ENCODE assay signal across 10 cellular contexts in the genomic region with DNA sequence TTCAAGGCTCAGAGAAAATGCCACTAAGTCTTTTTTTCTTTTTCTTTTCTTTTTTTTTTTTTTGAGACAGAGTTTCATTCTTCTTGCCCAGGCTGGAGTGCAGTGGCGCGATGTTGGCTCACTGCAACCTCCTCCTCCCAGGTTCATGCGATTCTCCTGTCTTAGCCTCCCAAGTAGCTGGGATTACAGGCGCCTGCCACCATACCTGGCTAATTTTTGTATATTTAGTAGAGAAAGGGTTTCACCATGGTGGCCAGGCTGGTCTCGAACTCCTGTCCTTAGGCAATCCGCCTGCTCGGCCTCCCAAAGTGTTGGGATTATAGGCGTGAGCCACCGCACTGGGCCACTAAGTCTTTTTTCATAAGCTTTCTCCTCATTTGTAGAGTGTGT. TPM values are rescaled to one million over a fixed set of nuclear protein-coding genes. Genes with fewer than 3 reads are reported as not detected.
DNase-seq lines count a peak whose midpoint lies in the region; ATAC-seq and TF ChIP-seq lines count a peak whose summit lies in the region.
"Not testable (repeated sequence)": the region's sequence is repeated elsewhere in the genome, so short reads cannot be mapped to it uniquely, and the experiment has no call there.
"Had no signal": no experiment of that assay in that cellular context is flagged by ENCODE, and none has a peak within 500 bp of the region (broad histone marks: within the 10 kb centered on the region; RNA-seq: fewer than 3 reads in every experiment).

No MANE protein-coding gene starts in this region.

- not testable (repeated sequence) for H4K20me1 ChIP-seq in OCI-LY7 (ENCODE audit: insufficient read depth, low read length)

- CTCF ChIA-PET in OCI-LY7 (lab: Charles Lee; ENCODE audit: unreplicated experiment), result interaction anchor here (0.6 kb wide), 1 partner anchor 274 kb away, joined by 3 read pairs; no protein-coding TSS in a partner anchor

- BruUV-seq in OCI-LY7 (replicated peaks; lab: Mats Ljungman, UMichigan), result not testable (repeated sequence)

- H3K9ac ChIP-seq in endodermal cell (ENCODE audit: extremely low read depth, low read length, poor library complexity, severe bottlenecking); liver (ENCODE audit: low read depth in 1 of 2, low read length in 2 of 2): not testable (repeated sequence)

- H3K27me3 Mint-ChIP-seq in endodermal cell (ENCODE audit: insufficient read depth); naive B cell; type B pancreatic cell: not testable (repeated sequence)

- not testable (repeated sequence) for H3K9me2 ChIP-seq in OCI-LY7 (ENCODE audit: insufficient read depth, low read length)

- not testable (repeated sequence) for DNase-seq in OCI-LY7 (ENCODE audit: low spot score); body of pancreas; naive B cell; type B pancreatic cell (ENCODE audit: extremely low spot score, unreplicated experiment)
- DNase-seq in endodermal cell, result peak; percentile 10
- peak; percentile 59 for DNase-seq in spleen

- H3K4me3 Mint-ChIP-seq in endodermal cell, type B pancreatic cell: not testable (repeated sequence)
- peak overlapping the region in 5 of 8 donors; percentile 10 to 69 (median 40) for H3K4me3 Mint-ChIP-seq in naive B cell

- H3K27ac ChIP-seq in C4-2B, result peak overlapping the region; percentile 13; the same call in 1 of the 2 replicates
- not testable (repeated sequence) for H3K27ac ChIP-seq in OCI-LY7 (ENCODE audit: low read depth, low read length, poor library complexity, severe bottlenecking); endodermal cell (ENCODE audit: low read depth, low read length)
- peak overlapping the region in 3 of 4 donors; percentile 17 to 79 (median 63) for H3K27ac ChIP-seq in body of pancreas
- H3K27ac ChIP-seq in liver (ENCODE audit: low read depth in 1 of 2, low read length in 2 of 2), result peak overlapping the region; percentile 84 to 89
- H3K27ac ChIP-seq in spleen, result peak overlapping the region in 7 of 8 donors; percentile 76 to 92 (median 83)

- not testable (repeated sequence) for H3K79me2 ChIP-seq in OCI-LY7 (ENCODE audit: insufficient read depth, low read depth, low read length)

- H3K4me1 Mint-ChIP-seq in endodermal cell (peaks cover 19% of the 10 kb centered on the region), naive B cell (peaks cover 15 to 31% (median 23%) of the 10 kb centered on the region in 3 donors), type B pancreatic cell (ENCODE audit: unreplicated experiment) (peaks cover 25% of the 10 kb centered on the region)

- H3K4me3 ChIP-seq in OCI-LY7 (ENCODE audit: low read depth, low read length, poor library complexity, severe bottlenecking), result peak overlapping the region; percentile 43
- H3K4me3 ChIP-seq in body of pancreas; endodermal cell (ENCODE audit: low read length); liver (ENCODE audit: low read depth in 1 of 3, low read length in 3 of 3): not testable (repeated sequence)
- peak overlapping the region in 1 of 8 donors; percentile 51 for H3K4me3 ChIP-seq in spleen

- 96 to 99% methylated on average over 9 of the region's 9 CpGs for WGBS in body of pancreas, 2 donors
- WGBS in endodermal cell (ENCODE audit: insufficient coverage in 1 of 2, insufficient read length in 1 of 2), 2 experiments, result 93 to 96% methylated on average over 9 of the region's 9 CpGs
- WGBS in liver, result 79% methylated on average over 9 of the region's 9 CpGs
- 78 to 93% (median 88%) methylated on average over 9 of the region's 9 CpGs for WGBS in spleen, 5 donors

- POLR2A ChIA-PET in OCI-LY7 (lab: Charles Lee), result interaction anchor here (0.6 to 1.3 kb wide), 2 partner anchors 22 to 58 kb away, joined by 3 read pairs; no protein-coding TSS in a partner anchor

- H3K36me3 Mint-ChIP-seq in endodermal cell (ENCODE audit: low read depth); naive B cell; type B pancreatic cell: not testable (repeated sequence)

- TF ChIP-seq CTCF in C4-2B (conservative IDR thresholded peaks at IDR 0.05); OCI-LY7 (conservative IDR thresholded peaks at IDR 0.05; ENCODE audit: low read length); body of pancreas (IDR thresholded peaks at IDR 0.05); endodermal cell (conservative IDR thresholded peaks at IDR 0.05); liver (IDR thresholded peaks at IDR 0.05; ENCODE audit: low read depth, low read length, missing input control); spleen (IDR thresholded peaks at IDR 0.05 in 8 of 11, conservative IDR thresholded peaks at IDR 0.05 in 3 of 11); type B pancreatic cell (conservative IDR thresholded peaks at IDR 0.05): not testable (repeated sequence)

- H3K27me3 ChIP-seq in body of pancreas; endodermal cell (ENCODE audit: control insufficient read depth, insufficient read depth, low read length, poor library complexity, severe bottlenecking); liver (ENCODE audit: control insufficient read depth in 4 of 4, insufficient read depth in 4 of 4, low read length in 3 of 4); spleen (replicated peaks in 1 of 7): not testable (repeated sequence)

- H3K4me1 ChIP-seq in OCI-LY7 (ENCODE audit: insufficient read depth, low read length, poor library complexity, severe bottlenecking) (peaks cover 26% of the 10 kb centered on the region), body of pancreas (peaks cover 16% of the 10 kb centered on the region), liver (ENCODE audit: control insufficient read depth in 4 of 4, insufficient read depth in 4 of 4, low read length in 3 of 4) (peaks cover 3 to 16% (median 9%) of the 10 kb centered on the region in 4 donors), spleen (peaks cover 0 to 57% (median 22%) of the 10 kb centered on the region in 6 donors)
- H3K4me1 ChIP-seq in endodermal cell (ENCODE audit: control insufficient read depth, insufficient read depth, low read length), result not testable (repeated sequence)

- H3K36me3 ChIP-seq in OCI-LY7 (ENCODE audit: insufficient read depth, low read length); body of pancreas (replicated peaks in 1 of 2; ENCODE audit: insufficient read depth in 1 of 2, low read depth in 2 of 2); endodermal cell (ENCODE audit: control insufficient read depth, insufficient read depth, low read length); liver (ENCODE audit: control insufficient read depth in 4 of 4, insufficient read depth in 3 of 4, low read depth in 1 of 4, low read length in 3 of 4); spleen: not testable (repeated sequence)

- TF ChIP-seq POLR2A in body of pancreas (IDR thresholded peaks at IDR 0.05); spleen (IDR thresholded peaks at IDR 0.05): not testable (repeated sequence)

- H3K9me3 Mint-ChIP-seq in endodermal cell, naive B cell, type B pancreatic cell: not testable (repeated sequence)

- H3K9me3 ChIP-seq in OCI-LY7 (ENCODE audit: low read length); body of pancreas; endodermal cell (ENCODE audit: control insufficient read depth, low read length); liver (ENCODE audit: control insufficient read depth in 4 of 4, low read length in 3 of 4); spleen: not testable (repeated sequence)

- TF ChIP-seq RAD21 in liver (IDR thresholded peaks at IDR 0.05), result not testable (repeated sequence)

- H3K4me2 ChIP-seq in OCI-LY7 (ENCODE audit: low read length), result peak overlapping the region; percentile 72

- peak overlapping the region; percentile 77; the same call in 1 of the 2 replicates for H2AFZ ChIP-seq in OCI-LY7 (ENCODE audit: low read length)

- not testable (repeated sequence) for ATAC-seq in body of pancreas; naive B cell (ENCODE audit: low read depth in 2 of 2)

- intact Hi-C loops in OCI-LY7 (cut with micrococcal nuclease; ENCODE audit: unreplicated experiment); body of pancreas (cut with DNase I); spleen (cut with DNase I; ENCODE audit: low total_unique reads): not testable (repeated sequence)

- not testable (repeated sequence) for H3K27ac Mint-ChIP-seq in endodermal cell
- H3K27ac Mint-ChIP-seq in naive B cell (peak overlapping the region in 2 of 6 donors; percentile 51 to 94), type B pancreatic cell (peak overlapping the region; percentile 67)

RNA-seq across cellular contexts. Expression of a gene that starts 4.6 kb away (rescaled TPM):
- total RNA-seq in OCI-LY7 (2014; rRNA removed; shearing (Covaris generic)), result not detected in 2 replicates
- total RNA-seq in OCI-LY7 (2022) (not detected in 2 replicates), body of pancreas (1 to 10 TPM in 1 of 2 donors, not detected in 1; 5.2 TPM), endodermal cell (1 to 10 TPM; 1.5 TPM), liver (10 to 100 TPM; 23.7 to 81.3 TPM), spleen (100 to 1,000 TPM; 200 to 795 (median 433) TPM), type B pancreatic cell (ENCODE audit: low replicate concordance) (2.1 and 10.6 TPM in 2 replicates)
- 0.50 TPM for polyA plus RNA-seq in endodermal cell (2013, experiment 1 of 2)
- polyA plus RNA-seq in endodermal cell (2013, experiment 2 of 2), result 0.17 TPM
- polyA plus RNA-seq in liver (1 to 10 TPM; 6.7 to 8.2 TPM), naive B cell (ENCODE audit: low read depth in 6 of 6) (1 to 10 TPM in 3 of 6 donors, under 1 TPM in 3; 0.12 to 4.4 (median 0.78) TPM), spleen (10 to 100 TPM in 2 of 3 donors, 1 to 10 TPM in 1; 8.9 to 73.8 (median 52.7) TPM)
- total RNA-seq: H1, IMR-90 had no signal
- polyA plus RNA-seq: H1, IMR-90 had no signal

RNA-seq across cellular contexts. Expression of a gene that starts 23.1 kb away (rescaled TPM):
- total RNA-seq in OCI-LY7 (2014; rRNA removed; shearing (Covaris generic)), result 112 and 114 TPM in 2 replicates
- 116 and 119 TPM in 2 replicates for total RNA-seq in OCI-LY7 (2022)
- 10 to 100 TPM; 24.4 to 31.1 TPM for total RNA-seq in body of pancreas
- 100 to 1,000 TPM; 107 to 111 TPM for total RNA-seq in endodermal cell
- 103 TPM for polyA plus RNA-seq in endodermal cell (2013, experiment 1 of 2)
- polyA plus RNA-seq in endodermal cell (2013, experiment 2 of 2), result 109 TPM
- total RNA-seq in liver, result 10 to 100 TPM; 41.8 to 44.3 TPM
- polyA plus RNA-seq in liver, result 10 to 100 TPM; 75.4 to 95.0 TPM
- polyA plus RNA-seq in naive B cell (ENCODE audit: low read depth in 6 of 6), result 10 to 100 TPM; 55.6 to 86.7 (median 62.4) TPM
- 10 to 100 TPM; 31.2 to 57.8 (median 38.0) TPM for total RNA-seq in spleen
- 10 to 100 TPM; 75.8 to 94.3 (median 91.3) TPM for polyA plus RNA-seq in spleen
- 69.4 and 69.5 TPM in 2 replicates for total RNA-seq in type B pancreatic cell (ENCODE audit: low replicate concordance)

RNA-seq across cellular contexts. Expression of a gene that starts 37.1 kb away (rescaled TPM):
- total RNA-seq in OCI-LY7 (2014; rRNA removed; shearing (Covaris generic)), result 0.82 and 1.4 TPM in 2 replicates
- total RNA-seq in OCI-LY7 (2022), result 2.0 and 3.5 TPM in 2 replicates
- total RNA-seq in body of pancreas, result 1 to 10 TPM; 2.0 to 3.9 TPM
- 10 to 100 TPM in 1 of 2 donors, 1 to 10 TPM in 1; 9.6 to 10.5 TPM for total RNA-seq in endodermal cell
- 11.8 TPM for polyA plus RNA-seq in endodermal cell (2013, experiment 1 of 2)
- polyA plus RNA-seq in endodermal cell (2013, experiment 2 of 2), result 11.6 TPM
- 1 to 10 TPM; 1.5 to 1.7 TPM for total RNA-seq in liver
- polyA plus RNA-seq in liver, result 1 to 10 TPM; 1.1 to 1.5 TPM
- polyA plus RNA-seq in naive B cell (ENCODE audit: low read depth in 6 of 6), result under 1 TPM in 1 of 6 donors, not detected in 5; 0.62 TPM
- total RNA-seq in spleen, result 1 to 10 TPM; 1.1 to 3.3 (median 1.4) TPM
- polyA plus RNA-seq in spleen, result 1 to 10 TPM in 1 of 3 donors, under 1 TPM in 2; 0.70 to 1.8 (median 0.76) TPM
- total RNA-seq in type B pancreatic cell (ENCODE audit: low replicate concordance), result 12.4 and 15.3 TPM in 2 replicates
